ENCODE assay signal across 1 cellular context in genomic region chr6:36848658-36849441, GRCh38.
TF ChIP-seq lines count a peak whose summit lies in the region.

No MANE protein-coding gene starts in this region.

TF ChIP-seq in K562, 482 proteins besides CTCF, POLR2A, EP300 and RAD21 (continued from another document and continues in another):
- TF ChIP-seq ZBTB26 (CRISPR knock-in tag; IDR thresholded peaks at IDR 0.05) (no peak), MBD1 (CRISPR knock-in tag; IDR thresholded peaks at IDR 0.05) (no peak), ZBTB34 (CRISPR knock-in tag; IDR thresholded peaks at IDR 0.05) (no peak), ZNF140 (CRISPR knock-in tag; IDR thresholded peaks at IDR 0.05) (no peak), ARID3B (CRISPR knock-in tag; IDR thresholded peaks at IDR 0.05; ENCODE audit: borderline replicate concordance) (no peak), ZHX1 (conservative IDR thresholded peaks at IDR 0.05; ENCODE audit: low read length) (no peak), MXI1 (IDR thresholded peaks at IDR 0.05; ENCODE audit: low read depth, low read length) (peak; percentile 95), ZNF395 (CRISPR knock-in tag; IDR thresholded peaks at IDR 0.05) (peak; percentile 84; the same call in 1 of the 2 replicates), ZNF77 (CRISPR knock-in tag; IDR thresholded peaks at IDR 0.05) (no peak), RBM17 (IDR thresholded peaks at IDR 0.05; ENCODE audit: borderline replicate concordance, low read depth, low read length) (no peak), MAZ (CRISPR knock-in tag; conservative IDR thresholded peaks at IDR 0.05 in 1 of 2, IDR thresholded peaks at IDR 0.05 in 1 of 2) (peak; percentile 85 to 92), SNIP1 (IDR thresholded peaks at IDR 0.05; ENCODE audit: low read depth) (no peak), CSDE1 (IDR thresholded peaks at IDR 0.05) (no peak), IRF1 (CRISPR knock-in tag; IDR thresholded peaks at IDR 0.05; ENCODE audit: borderline replicate concordance) (no peak), ARNT (IDR thresholded peaks at IDR 0.05) (no peak; a peak in 1 of 4 replicates), THAP7 (CRISPR knock-in tag; IDR thresholded peaks at IDR 0.05) (no peak), HNRNPLL (IDR thresholded peaks at IDR 0.05; ENCODE audit: low read depth, low read length, poor library complexity, severe bottlenecking) (peak; percentile 26), NFE2 (IDR thresholded peaks at IDR 0.05; ENCODE audit: low read depth) (no peak; the same call in 1 of the 2 replicates), RHOXF2B (CRISPR knock-in tag; conservative IDR thresholded peaks at IDR 0.05) (no peak), CBX5 (IDR thresholded peaks at IDR 0.05; ENCODE audit: borderline replicate concordance, low read depth) (no peak), SP2 (IDR thresholded peaks at IDR 0.05; ENCODE audit: extremely low read depth, low read depth, low read length, poor library complexity, severe bottlenecking) (no peak), TARDBP (IDR thresholded peaks at IDR 0.05) (no peak), PTTG1 (tag; IDR thresholded peaks at IDR 0.05; ENCODE audit: low read depth) (no peak), GTF2B (IDR thresholded peaks at IDR 0.05; ENCODE audit: extremely low read depth, insufficient read length) (no peak), ASH1L (IDR thresholded peaks at IDR 0.05; ENCODE audit: borderline replicate concordance, low read depth, partially characterized antibody) (no peak), TEAD2 (tag; IDR thresholded peaks at IDR 0.05) (no peak), RBM34 (IDR thresholded peaks at IDR 0.05; ENCODE audit: borderline replicate concordance, insufficient read depth, low read length) (no peak), ZSCAN29 (IDR thresholded peaks at IDR 0.05) (no peak), FIP1L1 (IDR thresholded peaks at IDR 0.05; ENCODE audit: low read depth, low read length, poor library complexity, severe bottlenecking) (no peak), HEY1 (CRISPR knock-in tag; IDR thresholded peaks at IDR 0.05; ENCODE audit: borderline replicate concordance) (no peak), ID3 (CRISPR knock-in tag; IDR thresholded peaks at IDR 0.05) (no peak), ID3 (tag; IDR thresholded peaks at IDR 0.05) (peak; percentile 72), ZNF518B (CRISPR knock-in tag; IDR thresholded peaks at IDR 0.05) (no peak), MTA3 (IDR thresholded peaks at IDR 0.05; ENCODE audit: borderline replicate concordance) (peak; percentile 68; the same call in 1 of the 2 replicates), AFF1 (IDR thresholded peaks at IDR 0.05; ENCODE audit: low read depth in 1 of 2, partially characterized antibody in 2 of 2) (no peak), PCBP2 (IDR thresholded peaks at IDR 0.05; ENCODE audit: low read depth, low read length, poor library complexity, severe bottlenecking) (no peak), KDM2B (CRISPR knock-in tag; IDR thresholded peaks at IDR 0.05) (0 out of 2 replicates have a peak, but pooled peaks have one; percentile 33), HDAC2 (IDR thresholded peaks at IDR 0.05) (peak; percentile 93), ESRRB (CRISPR knock-in tag; IDR thresholded peaks at IDR 0.05; ENCODE audit: borderline replicate concordance) (no peak)
